ENCODE assay signal across 9 cellular contexts in genomic region chr5:139178948-139179347, GRCh38. TPM values are rescaled to one million over a fixed set of nuclear protein-coding genes. Genes with fewer than 3 reads are reported as not detected.
DNase-seq lines count a peak whose midpoint lies in the region; ATAC-seq, FAIRE-seq and TF ChIP-seq lines count a peak whose summit lies in the region.
"Had no signal": no experiment of that assay in that cellular context is flagged by ENCODE, and none has a peak within 500 bp of the region (broad histone marks: within the 10 kb centered on the region; RNA-seq: fewer than 3 reads in every experiment).

No MANE protein-coding gene starts in this region.

- H3K27ac Mint-ChIP-seq in activated naive CD4-positive, alpha-beta T cell treated with anti-CD3 and anti-CD28 coated beads for 36 hours, result no peak overlapping the region

- DNase-seq in NCI-H1105 treated with DMSO at 0.1 percent for 48 hours (lab: John Stamatoyannopoulos, UW), result peak; percentile 49
- peak; percentile 69 to 86 (median 72) for DNase-seq in body of pancreas
- peak; percentile 11 for DNase-seq in keratinocyte (ENCODE audit: low read depth, low spot score)
- no peak for DNase-seq in activated naive CD4-positive, alpha-beta T cell treated with anti-CD3 and anti-CD28 coated beads for 36 hours
- DNase-seq in OCI-M2 (lab: John Stamatoyannopoulos, UW; ENCODE audit: unreplicated experiment), result no peak
- no peak for DNase-seq in activated T-cell treated with anti-CD3 and anti-CD28 coated beads for 4 hours
- DNase-seq in GM13976 (ENCODE audit: low spot score), result no peak

- H3K4me1 ChIP-seq in body of pancreas, result peaks cover 81% of the 10 kb centered on the region
- H3K4me1 ChIP-seq in keratinocyte (ENCODE audit: control insufficient read depth, extremely low read depth, insufficient read depth, low read length), result peaks cover 37% of the 10 kb centered on the region
- peaks cover 3% of the 10 kb centered on the region for H3K4me1 ChIP-seq in thymus (ENCODE audit: control insufficient read depth, insufficient read depth, low read length)
- H3K4me1 ChIP-seq: SJCRH30 had no signal

- peaks cover 44% of the 10 kb centered on the region for H3K79me2 ChIP-seq in keratinocyte (ENCODE audit: control insufficient read depth, insufficient read depth, low read length)

- 7 to 22% methylated on average over 1 of the region's 1 CpG for WGBS in body of pancreas, 2 donors
- WGBS in thymus, result 72% methylated on average over 1 of the region's 1 CpG

- no peak overlapping the region for H3K4me3 Mint-ChIP-seq in activated naive CD4-positive, alpha-beta T cell treated with anti-CD3 and anti-CD28 coated beads for 36 hours

- intact Hi-C loops in body of pancreas (cut with DNase I), result no loop called here
- intact Hi-C loops in activated naive CD4-positive, alpha-beta T cell treated with anti-CD3 and anti-CD28 coated beads for 36 hours (cut with micrococcal nuclease), result loop anchor here (1.0 kb wide), 1 partner anchor 29 kb away; no protein-coding TSS in a partner anchor

- H3K27ac ChIP-seq in body of pancreas (peak overlapping the region; percentile 53 to 80 (median 72)), keratinocyte (ENCODE audit: control insufficient read depth, insufficient read depth, low read length) (no peak overlapping the region), thymus (ENCODE audit: low read depth) (peak overlapping the region; percentile 37)
- H3K27ac ChIP-seq: SJCRH30 had no signal

- H3K27me3 Mint-ChIP-seq in activated naive CD4-positive, alpha-beta T cell treated with anti-CD3 and anti-CD28 coated beads for 36 hours (ENCODE audit: low read depth), result no peaks in the 10 kb centered on the region

- TF ChIP-seq CTCF in body of pancreas (IDR thresholded peaks at IDR 0.05), result no peak
- no peak for TF ChIP-seq CTCF in keratinocyte (optimal IDR thresholded peaks at IDR 0.05 in 1 of 3, IDR thresholded peaks at IDR 0.05 in 1 of 3, conservative IDR thresholded peaks at IDR 0.05 in 1 of 3; ENCODE audit: extremely low read depth in 1 of 3, insufficient read depth in 2 of 3, low read length in 3 of 3)
- TF ChIP-seq CTCF in GM13976 (IDR thresholded peaks at IDR 0.05; ENCODE audit: borderline replicate concordance, control extremely low read depth, extremely low read depth, insufficient read depth, missing control alignments), result no peak

- H3K9me3 Mint-ChIP-seq in activated naive CD4-positive, alpha-beta T cell treated with anti-CD3 and anti-CD28 coated beads for 36 hours, result no peaks in the 10 kb centered on the region

- no peaks in the 10 kb centered on the region for H3K9me3 ChIP-seq in body of pancreas
- no peaks in the 10 kb centered on the region for H3K9me3 ChIP-seq in keratinocyte (ENCODE audit: control insufficient read depth, low read depth, low read length)
- no peaks in the 10 kb centered on the region for H3K9me3 ChIP-seq in thymus (ENCODE audit: control insufficient read depth)
- H3K9me3 ChIP-seq: SJCRH30 had no signal

- H3K4me2 ChIP-seq in keratinocyte (ENCODE audit: control insufficient read depth, extremely low read depth, insufficient read depth, low read depth, low read length), result peak overlapping the region; percentile 42

- ATAC-seq in body of pancreas, result peak; percentile 51

- no peak for TF ChIP-seq POLR2A in body of pancreas (IDR thresholded peaks at IDR 0.05)

- H3K9ac ChIP-seq in keratinocyte (ENCODE audit: control insufficient read depth, extremely low read depth, insufficient read depth, low read length), result no peak overlapping the region

- in situ Hi-C loops in GM13976 (cut with MboI; ENCODE audit: low sequenced_read_pairs, unreplicated experiment), result no loop called here

- H3K36me3 ChIP-seq in body of pancreas (replicated peaks in 1 of 2; ENCODE audit: insufficient read depth in 1 of 2, low read depth in 2 of 2) (no peaks in the 10 kb centered on the region), keratinocyte (ENCODE audit: control insufficient read depth in 2 of 2, extremely low read depth in 1 of 2, insufficient read depth in 2 of 2, low read length in 2 of 2) (no peaks in the 10 kb centered on the region), thymus (ENCODE audit: control insufficient read depth, insufficient read depth) (no peaks in the 10 kb centered on the region)
- H3K36me3 ChIP-seq: SJCRH30 had no signal

- no peak overlapping the region for H2AFZ ChIP-seq in keratinocyte (ENCODE audit: control insufficient read depth, low read length)

- H3K4me1 Mint-ChIP-seq in activated naive CD4-positive, alpha-beta T cell treated with anti-CD3 and anti-CD28 coated beads for 36 hours (ENCODE audit: low read depth), result peaks cover 11% of the 10 kb centered on the region

- H3K4me3 ChIP-seq in body of pancreas (no peak overlapping the region), keratinocyte (ENCODE audit: control insufficient read depth in 2 of 3, extremely low read depth in 1 of 3, insufficient read depth in 2 of 3, low read depth in 1 of 3, low read length in 3 of 3) (no peak overlapping the region), thymus (ENCODE audit: low read length) (no peak overlapping the region)
- H3K4me3 ChIP-seq: SJCRH30 had no signal

- no peak for FAIRE-seq in keratinocyte (lab: Jason Lieb, UNC)

- peaks cover 8% of the 10 kb centered on the region for H3K36me3 Mint-ChIP-seq in activated naive CD4-positive, alpha-beta T cell treated with anti-CD3 and anti-CD28 coated beads for 36 hours (ENCODE audit: low read depth)

- no peaks in the 10 kb centered on the region for H3K27me3 ChIP-seq in body of pancreas
- no peaks in the 10 kb centered on the region for H3K27me3 ChIP-seq in keratinocyte (ENCODE audit: control insufficient read depth, extremely low read depth, insufficient read depth, low read length)
- no peaks in the 10 kb centered on the region for H3K27me3 ChIP-seq in thymus (ENCODE audit: control insufficient read depth, insufficient read depth)
- H3K27me3 ChIP-seq: SJCRH30 had no signal

- peaks cover 6% of the 10 kb centered on the region for H3K9me1 ChIP-seq in keratinocyte (ENCODE audit: control insufficient read depth, extremely low read depth, insufficient read depth, low read length)

- H4K20me1 ChIP-seq in keratinocyte (ENCODE audit: control insufficient read depth, extremely low read depth, insufficient read depth, low read length), result no peaks in the 10 kb centered on the region

- CTCF ChIA-PET in activated naive CD4-positive, alpha-beta T cell treated with anti-CD3 and anti-CD28 coated beads for 36 hours (lab: Charles Lee), result interaction anchor here (1.0 kb wide), 1 partner anchor 36 kb away, joined by 3 read pairs; no protein-coding TSS in a partner anchor

- dilution Hi-C loops in keratinocyte (cut with MboI; ENCODE audit: extremely low pct_ligation_motif_present, low sequenced_read_pairs), result no loop called here

RNA-seq across cellular contexts. Expression of gene SIL1, which starts 19.2 kb away (rescaled TPM):
- 100 to 1,000 TPM in 1 of 2 donors, 10 to 100 TPM in 1; 57.6 to 124 TPM for total RNA-seq in body of pancreas
- polyA plus RNA-seq in keratinocyte (39.9 to 48.2 TPM (median 45.4 TPM) in 3 replicates), thymus (30.2 TPM)
- polyA plus RNA-seq in keratinocyte (2011; ENCODE audit: low read depth), result 47.5 TPM
- polyA plus RNA-seq in keratinocyte (2011; cell fraction: cytosol; rRNA removed), result 35.8 and 40.3 TPM in 2 replicates
- polyA plus RNA-seq in keratinocyte (2011; cell fraction: nucleus; rRNA removed), result 64.6 and 71.5 TPM in 2 replicates
- polyA plus RNA-seq in keratinocyte (2012; ENCODE audit: low replicate concordance), result 35.5 and 42.8 TPM in 2 replicates
- polyA minus RNA-seq in keratinocyte, result 24.4 to 42.5 TPM (median 40.2 TPM) in 3 replicates
- 59.3 TPM for polyA minus RNA-seq in keratinocyte (2011; cell fraction: cytosol; rRNA and poly(A)+ RNA removed)
- 41.0 and 50.5 TPM in 2 replicates for polyA minus RNA-seq in keratinocyte (2011; cell fraction: nucleus; rRNA and poly(A)+ RNA removed)
- 10 to 100 TPM; 21.4 to 29.6 TPM for total RNA-seq in activated naive CD4-positive, alpha-beta T cell treated with anti-CD3 and anti-CD28 coated beads for 36 hours

Comparison
In these comparisons a context has a peak if more than half of its experiments do, and no peak if none do; other contexts are left out.
1. DNase-seq: peak in NCI-H1105 treated with DMSO at 0.1 percent for 48 hours (single experiment), body of pancreas (4 of 4) and keratinocyte (single experiment); none in activated naive CD4-positive, alpha-beta T cell treated with anti-CD3 and anti-CD28 coated beads for 36 hours (single experiment), OCI-M2 (single experiment), activated T-cell treated with anti-CD3 and anti-CD28 coated beads for 4 hours (single experiment) and GM13976 (single experiment).